ENCODE assay signal across 8 cellular contexts in genomic region chr2:68185541-68186164, GRCh38. TPM values are rescaled to one million over a fixed set of nuclear protein-coding genes. Genes with fewer than 3 reads are reported as not detected.
DNase-seq lines count a peak whose midpoint lies in the region; ATAC-seq and TF ChIP-seq lines count a peak whose summit lies in the region.

No MANE protein-coding gene starts in this region.

- H3K4me3 ChIP-seq in cardiac muscle cell: no peak overlapping the region
- no peak overlapping the region for H3K4me3 ChIP-seq in gastrocnemius medialis

- ATAC-seq in gastrocnemius medialis (peak in 1 of 2 donors; percentile 74), HG03280 (IDR thresholded peaks at IDR 0.05; ENCODE audit: unreplicated experiment) (no peak)

- H3K9me3 ChIP-seq in cardiac muscle cell (ENCODE audit: low read depth) (no peaks in the 10 kb centered on the region), gastrocnemius medialis (no peaks in the 10 kb centered on the region)

- in situ Hi-C loops in gastrocnemius medialis (cut with MboI; ENCODE audit: low sequenced_read_pairs in 4 of 4): no loop called here

- H3K27me3 ChIP-seq in cardiac muscle cell: no peaks in the 10 kb centered on the region
- H3K27me3 ChIP-seq in gastrocnemius medialis: no peaks in the 10 kb centered on the region

- intact Hi-C loops in cardiac septum (cut with DNase I): no loop called here
- intact Hi-C loops in gastrocnemius medialis (cut with DNase I; ENCODE audit: low total_unique reads): no loop called here

- H3K4me1 ChIP-seq in cardiac muscle cell (ENCODE audit: low read depth): no peaks in the 10 kb centered on the region
- H3K4me1 ChIP-seq in gastrocnemius medialis: no peaks in the 10 kb centered on the region

- DNase-seq in cardiac muscle cell (ENCODE audit: low read depth in 1 of 2, low spot score in 1 of 2) (peak; percentile 45 to 62), cardiac septum (ENCODE audit: low spot score) (no peak), NCI-H1694 (lab: John Stamatoyannopoulos, UW) (peak; percentile 25), fibroblast of gingiva (ENCODE audit: low read depth) (peak; percentile 29), gastrocnemius medialis (peak in 1 of 2 donors; percentile 51), 8988T (no peak)
- DNase-seq in activated CD8-positive, alpha-beta memory T cell treated with anti-CD3 and anti-CD28 coated beads for 4 hours (ENCODE audit: low read depth in 2 of 2): peak; percentile 6 to 13

- TF ChIP-seq CTCF in cardiac muscle cell (IDR thresholded peaks at IDR 0.05; ENCODE audit: low read depth, low read length) (peak; percentile 63), gastrocnemius medialis (IDR thresholded peaks at IDR 0.05 in 4 of 5, conservative IDR thresholded peaks at IDR 0.05 in 1 of 5) (peak in 4 of 5 experiments; percentile 20 to 54 (median 36))

- no peak for TF ChIP-seq POLR2A in gastrocnemius medialis (IDR thresholded peaks at IDR 0.05)

- H3K27ac ChIP-seq in cardiac muscle cell: no peak overlapping the region
- H3K27ac ChIP-seq in gastrocnemius medialis: peak overlapping the region in 1 of 4 donors; percentile 30

- H3K36me3 ChIP-seq in cardiac muscle cell (peaks cover 17% of the 10 kb centered on the region), gastrocnemius medialis (peaks cover 0 to 7% of the 10 kb centered on the region in 2 donors)

RNA-seq across cellular contexts. Expression of gene PNO1, which starts 28.0 kb away (rescaled TPM):
- total RNA-seq in cardiac muscle cell (10.7 and 19.3 TPM in 2 replicates), cardiac septum (10.8 TPM), gastrocnemius medialis (10 to 100 TPM; 19.8 to 26.4 (median 23.6) TPM)
- 18.5 and 22.6 TPM in 2 replicates for polyA plus RNA-seq in cardiac muscle cell

Comparison
In these comparisons a context has a peak if more than half of its experiments do, and no peak if none do; other contexts are left out.
1. DNase-seq: peak in cardiac muscle cell (2 of 2), NCI-H1694 (single experiment), activated CD8-positive, alpha-beta memory T cell treated with anti-CD3 and anti-CD28 coated beads for 4 hours (2 of 2) and fibroblast of gingiva (single experiment); none in cardiac septum (single experiment) and 8988T (single experiment).